ENCODE assay signal across 8 cellular contexts in genomic region chr16:48366165-48367093, GRCh38. TPM values are rescaled to one million over a fixed set of nuclear protein-coding genes. Genes with fewer than 3 reads are reported as not detected.
A peak's percentile ranks its signal among the peaks of the same experiment; 100 is the strongest.
DNase-seq lines count a peak whose midpoint lies in the region; ATAC-seq and TF ChIP-seq lines count a peak whose summit lies in the region.

No MANE protein-coding gene starts in this region.

- BruUV-seq in Calu3 (replicated peaks; lab: Mats Ljungman, UMichigan): no TSS peak

- H3K4me1 ChIP-seq in heart left ventricle (peaks cover 3 to 68% (median 47%) of the 10 kb centered on the region in 12 donors), prostate gland (replicated peaks) (peaks cover 4% of the 10 kb centered on the region)

- TF ChIP-seq POLR2A in heart left ventricle (IDR thresholded peaks at IDR 0.05) (no peak), prostate gland (IDR thresholded peaks at IDR 0.05) (no peak)

- ATAC-seq in GM19351 (IDR thresholded peaks at IDR 0.05; ENCODE audit: unreplicated experiment): peak; percentile 69
- peak; percentile 64 for ATAC-seq in HG03432 (IDR thresholded peaks at IDR 0.05; ENCODE audit: unreplicated experiment)
- ATAC-seq in activated naive CD4-positive, alpha-beta T cell treated with anti-CD3 and anti-CD28 coated beads, Interleukin-2, amount 50 U/mL, for 72 hours: peak; percentile 68 to 73
- peak in 3 of 4 donors; percentile 1 to 51 (median 19) for ATAC-seq in heart left ventricle

- H3K27ac Mint-ChIP-seq in Calu3 (ENCODE audit: unreplicated experiment): peak overlapping the region; percentile 96
- peak overlapping the region; percentile 90 to 93 for H3K27ac Mint-ChIP-seq in activated naive CD4-positive, alpha-beta T cell treated with anti-CD3 and anti-CD28 coated beads, Interleukin-2, amount 50 U/mL, for 72 hours

- H3K9me3 Mint-ChIP-seq in Calu3 (ENCODE audit: low read depth, unreplicated experiment): no peaks in the 10 kb centered on the region
- H3K9me3 Mint-ChIP-seq in activated naive CD4-positive, alpha-beta T cell treated with anti-CD3 and anti-CD28 coated beads, Interleukin-2, amount 50 U/mL, for 72 hours: no peaks in the 10 kb centered on the region

- H3K36me3 ChIP-seq in heart left ventricle (peaks cover 0 to 14% (median 7%) of the 10 kb centered on the region in 9 donors), prostate gland (no peaks in the 10 kb centered on the region)

- TF ChIP-seq CTCF in Calu3 (IDR thresholded peaks at IDR 0.05; ENCODE audit: unreplicated experiment): no peak
- TF ChIP-seq CTCF in heart left ventricle (IDR thresholded peaks at IDR 0.05): no peak
- TF ChIP-seq CTCF in prostate gland (IDR thresholded peaks at IDR 0.05): no peak

- no peaks in the 10 kb centered on the region for H3K27me3 Mint-ChIP-seq in Calu3 (ENCODE audit: unreplicated experiment)

- H3K9me3 ChIP-seq in heart left ventricle (no peaks in the 10 kb centered on the region), prostate gland (no peaks in the 10 kb centered on the region)

- peaks cover 68% of the 10 kb centered on the region for H3K4me1 Mint-ChIP-seq in Calu3 (ENCODE audit: low read depth, unreplicated experiment)

- CTCF ChIA-PET in Calu3 (lab: Charles Lee): interaction anchor here (0.7 to 3.0 kb wide), 10 partner anchors 12 to 257 kb away, joined by 4 to 18 read pairs (median 6); no protein-coding TSS in a partner anchor

- H3K36me3 Mint-ChIP-seq in Calu3 (ENCODE audit: insufficient read depth, unreplicated experiment): peaks cover 56% of the 10 kb centered on the region
- peaks cover 0 to 7% of the 10 kb centered on the region in 2 donors for H3K36me3 Mint-ChIP-seq in activated naive CD4-positive, alpha-beta T cell treated with anti-CD3 and anti-CD28 coated beads, Interleukin-2, amount 50 U/mL, for 72 hours

- peak overlapping the region; percentile 78 for H3K4me3 Mint-ChIP-seq in Calu3 (ENCODE audit: low read depth, unreplicated experiment)

- WGBS in heart left ventricle, 4 donors: 17 to 18% (median 17%) methylated on average over 21 of the region's 21 CpGs
- WGBS in prostate gland: 17% methylated on average over 21 of the region's 21 CpGs

- H3K27me3 ChIP-seq in heart left ventricle (no peaks in the 10 kb centered on the region), prostate gland (replicated peaks; ENCODE audit: insufficient read depth) (no peaks in the 10 kb centered on the region)

- H3K27ac ChIP-seq in heart left ventricle (peak overlapping the region; percentile 43 to 90 (median 75)), prostate gland (peak overlapping the region; percentile 86 to 91)

- peak; percentile 63 for DNase-seq in Calu3
- peak in 1 of 2 donors; percentile 55 for DNase-seq in activated naive CD4-positive, alpha-beta T cell treated with anti-CD3 and anti-CD28 coated beads, Interleukin-2, amount 50 U/mL, for 72 hours (ENCODE audit: low spot score in 2 of 2)
- no peak for DNase-seq in heart left ventricle
- DNase-seq in prostate gland (ENCODE audit: low spot score): peak; percentile 51
- no peak for DNase-seq in head of caudate nucleus

- intact Hi-C loops in Calu3 (cut with micrococcal nuclease; ENCODE audit: unreplicated experiment): loop anchor here (1.0 to 2.0 kb wide), 3 partner anchors 18 to 160 kb away; no protein-coding TSS in a partner anchor
- intact Hi-C loops in heart left ventricle (cut with DNase I): loop anchor here in 4 of 10 donors (1.0 to 5.0 kb wide), 4 partner anchors 16 to 176 kb away; no protein-coding TSS in a partner anchor
- intact Hi-C loops in prostate gland (cut with DNase I): loop anchor here (5.0 kb wide), 1 partner anchor 171 kb away; no protein-coding TSS in a partner anchor
- intact Hi-C loops in head of caudate nucleus (cut with DNase I): no loop called here

- H3K4me3 ChIP-seq in heart left ventricle: peak overlapping the region; percentile 38 to 70 (median 61)
- H3K4me3 ChIP-seq in prostate gland: peak overlapping the region; percentile 50 to 54

TF ChIP-seq in PFSK-1, 5 proteins besides CTCF, POLR2A, EP300 and RAD21:
- TF ChIP-seq FOXP2 (optimal IDR thresholded peaks at IDR 0.05; ENCODE audit: borderline replicate concordance, extremely low read depth, extremely low read length, insufficient read depth) (no peak), SIN3A (IDR thresholded peaks at IDR 0.05; ENCODE audit: borderline replicate concordance, insufficient read depth, low read length) (no peak; the same call in 1 of the 2 replicates), POLR2AphosphoS5 (IDR thresholded peaks at IDR 0.05; ENCODE audit: low read depth, low read length) (0 out of 2 replicates have a peak, but pooled peaks have one; percentile 7), TAF1 (IDR thresholded peaks at IDR 0.05; ENCODE audit: borderline replicate concordance, insufficient read depth, low read length) (no peak)

RNA-seq across cellular contexts. Expression of gene SIAH1, which starts 18.8 kb away (rescaled TPM):
- total RNA-seq in Calu3 (2022): 32.3 and 32.7 TPM in 2 replicates
- polyA plus RNA-seq in PFSK-1 (2012; ENCODE audit: insufficient read length, low read depth): 13.5 TPM
- total RNA-seq in activated naive CD4-positive, alpha-beta T cell treated with anti-CD3 and anti-CD28 coated beads, Interleukin-2, amount 50 U/mL, for 72 hours: 10 to 100 TPM; 15.9 to 18.6 TPM
- 10 to 100 TPM; 10.9 to 21.5 (median 15.5) TPM for total RNA-seq in heart left ventricle
- polyA plus RNA-seq in heart left ventricle: 10 to 100 TPM; 10.1 to 12.5 TPM
- total RNA-seq in prostate gland: 10 to 100 TPM; 24.0 to 36.1 TPM

Comparison
In these comparisons a context has a peak if more than half of its experiments do, and no peak if none do; other contexts are left out.
1. DNase-seq: peak in Calu3 (single experiment) and prostate gland (single experiment); none in heart left ventricle (0 of 5) and head of caudate nucleus (0 of 42).
2. ATAC-seq: peak in every context shown above with its lines; median percentile 70 in activated naive CD4-positive, alpha-beta T cell treated with anti-CD3 and anti-CD28 coated beads, Interleukin-2, amount 50 U/mL, for 72 hours; 69 in GM19351; 64 in HG03432; 19 in heart left ventricle.